ENCODE assay signal across 8 cellular contexts in the genomic region with DNA sequence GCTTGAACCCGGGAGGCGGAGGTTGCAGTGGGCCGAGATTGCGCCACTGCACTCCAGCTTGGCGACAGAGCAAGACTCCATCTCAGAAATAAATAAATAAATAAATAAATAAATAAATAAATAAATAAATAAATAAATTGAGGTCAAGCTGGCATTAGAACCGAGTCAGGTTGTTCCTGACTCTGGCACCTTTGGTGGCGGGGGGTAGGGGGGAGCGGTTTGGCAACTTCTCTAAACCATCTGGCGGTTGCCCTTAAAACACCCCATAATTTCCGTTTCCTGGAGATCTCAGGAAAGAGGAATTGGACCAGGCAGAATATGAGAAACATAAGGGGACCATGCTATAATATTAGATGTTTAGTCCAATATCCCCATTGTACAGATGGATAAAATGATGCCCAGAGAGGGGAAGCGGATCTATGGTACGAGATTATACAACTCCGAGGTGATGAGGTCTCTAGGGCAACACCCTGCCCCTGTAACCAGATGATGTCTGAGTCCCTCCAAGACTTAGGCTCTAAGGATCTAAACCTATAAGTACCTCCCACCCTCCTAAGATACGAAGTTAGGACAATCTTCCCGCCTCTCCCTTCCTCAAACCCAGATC. TPM values are rescaled to one million over a fixed set of nuclear protein-coding genes. Genes with fewer than 3 reads are reported as not detected.
DNase-seq lines count a peak whose midpoint lies in the region; ATAC-seq, FAIRE-seq and TF ChIP-seq lines count a peak whose summit lies in the region.

No MANE protein-coding gene starts in this region.

- H3K4me3 Mint-ChIP-seq in activated naive CD8-positive, alpha-beta T cell: peak overlapping the region; percentile 90

- no peak for TF ChIP-seq EP300 in A549 (IDR thresholded peaks at IDR 0.05)

- H3K9me3 ChIP-seq in A549 (no peaks in the 10 kb centered on the region), tibial artery (no peaks in the 10 kb centered on the region)

- H3K36me3 Mint-ChIP-seq in activated naive CD8-positive, alpha-beta T cell: peaks cover 2% of the 10 kb centered on the region

- H3K27me3 ChIP-seq in layer of hippocampus (ENCODE audit: control insufficient read depth, insufficient read depth, low read length): no peaks in the 10 kb centered on the region
- H3K27me3 ChIP-seq in tibial artery: peaks cover 0 to 6% of the 10 kb centered on the region in 2 donors

- H3K27ac Mint-ChIP-seq in activated naive CD8-positive, alpha-beta T cell: peak overlapping the region; percentile 95

- peaks cover 33% of the 10 kb centered on the region for H3K4me1 Mint-ChIP-seq in activated naive CD8-positive, alpha-beta T cell (ENCODE audit: low read depth)

- intact Hi-C loops in tibial artery (cut with DNase I; ENCODE audit: low total_unique reads): no loop called here

- no peak for FAIRE-seq in A549 (lab: Jason Lieb, UNC)
- FAIRE-seq in HTR-8/SVneo (lab: Jason Lieb, UNC): no peak

- H3K27ac ChIP-seq in A549: peak overlapping the region; percentile 81 to 91
- H3K27ac ChIP-seq in layer of hippocampus (ENCODE audit: low read depth, low read length): peak overlapping the region; percentile 83
- peak overlapping the region; percentile 72 to 80 for H3K27ac ChIP-seq in tibial artery

- POLR2A ChIA-PET in A549 (lab: Yijun Ruan, JAX): no interaction called here

- ATAC-seq in A549: no peak

- 0 out of 3 replicates have a peak, but pooled peaks cover 3% of the 10 kb centered on the region for H3K4me1 ChIP-seq in A549
- peaks cover 0 to 15% (median 13%) of the 10 kb centered on the region in 4 donors for H3K4me1 ChIP-seq in tibial artery

- no peak for TF ChIP-seq POLR2A in A549 (IDR thresholded peaks at IDR 0.05; ENCODE audit: low read length)

- no peak for DNase-seq in A549 (ENCODE audit: low read depth in 1 of 2, low spot score in 1 of 2)
- DNase-seq in HFF-Myc (ENCODE audit: extremely low read depth, low read depth): no peak
- no peak for DNase-seq in tibial artery
- no peak for DNase-seq in HTR-8/SVneo (ENCODE audit: insufficient read length, low spot score)
- DNase-seq in NCI-H774 (lab: John Stamatoyannopoulos, UW): no peak
- DNase-seq in NCI-H2227 (lab: John Stamatoyannopoulos, UW; ENCODE audit: unreplicated experiment): no peak

- peaks cover 0 to 22% (median 17%) of the 10 kb centered on the region in 3 donors for H3K36me3 ChIP-seq in tibial artery

- H3K9me3 Mint-ChIP-seq in activated naive CD8-positive, alpha-beta T cell (ENCODE audit: low read depth): no peaks in the 10 kb centered on the region

- WGBS in A549 (ENCODE audit: missing lambda C conversion rate): 70% methylated on average over 15 of the region's 15 CpGs

- H3K4me3 ChIP-seq in A549 (peak overlapping the region; percentile 61), HFF-Myc (replicated peaks; ENCODE audit: low read depth, low read length) (peak overlapping the region; percentile 95), tibial artery (peak overlapping the region; percentile 59 to 86)

- no peak for TF ChIP-seq RAD21 in A549 (conservative IDR thresholded peaks at IDR 0.05 in 1 of 2, IDR thresholded peaks at IDR 0.05 in 1 of 2)

- no peaks in the 10 kb centered on the region for H3K27me3 Mint-ChIP-seq in activated naive CD8-positive, alpha-beta T cell

- CTCF ChIA-PET in A549 (lab: Yijun Ruan, JAX): interaction anchor here (0.6 to 10.7 kb wide), 26 partner anchors 12 to 794 kb away, joined by 3 to 256 read pairs (median 4); no protein-coding TSS in a partner anchor

- no peak for TF ChIP-seq CTCF in A549 (IDR thresholded peaks at IDR 0.05)
- TF ChIP-seq CTCF in HFF-Myc (IDR thresholded peaks at IDR 0.05; ENCODE audit: low read depth, low read length, missing control alignments): no peak
- TF ChIP-seq CTCF in tibial artery (IDR thresholded peaks at IDR 0.05): no peak

- peak overlapping the region; percentile 60 for H3K4me2 ChIP-seq in A549

TF ChIP-seq in A549, 52 proteins besides CTCF, POLR2A, EP300 and RAD21:
- TF ChIP-seq SMC3 (IDR thresholded peaks at IDR 0.05) (no peak), ZC3H11A (IDR thresholded peaks at IDR 0.05) (peak; percentile 99)

RNA-seq across cellular contexts. Expression of a gene that starts 0.8 kb away (rescaled TPM):
- polyA plus RNA-seq in A549 (2011; rRNA removed) (31.8 and 33.8 TPM in 2 replicates), A549 (2017; fragmentation: RNase III; extraction: RNeasy Plus Mini Kit Qiagen cat#74134 plus additional on column Dnase treatment) (16.3 to 18.6 TPM (median 16.8 TPM) in 3 replicates)
- polyA plus RNA-seq in A549 (2012; cell fraction: cytosol; rRNA removed): 25.6 and 26.6 TPM in 2 replicates
- polyA plus RNA-seq in A549 (2012; cell fraction: nucleus; rRNA removed): 30.2 and 35.7 TPM in 2 replicates
- polyA minus RNA-seq in A549 (2011; rRNA and poly(A)+ RNA removed): 93.0 and 95.8 TPM in 2 replicates
